In genomic region chr2:191580581-191580980, GRCh38 we compare ENCODE assay signal across 20 cellular contexts.
DNase-seq lines count a peak whose midpoint lies in the region; TF ChIP-seq lines count a peak whose summit lies in the region.
"Had no signal": no experiment of that assay in that cellular context is flagged by ENCODE, and none has a peak within 500 bp of the region (broad histone marks: within the 10 kb centered on the region; RNA-seq: fewer than 3 reads in every experiment).

No MANE protein-coding gene starts in this region.

- H3K4me3 ChIP-seq in A673 (ENCODE audit: low read depth, low read length, poor library complexity, severe bottlenecking) (no peak overlapping the region), GM23248 (no peak overlapping the region), fibroblast of mammary gland (ENCODE audit: control insufficient read depth, low read depth, low read length) (no peak overlapping the region), lower leg skin (ENCODE audit: low read depth, poor library complexity, severe bottlenecking) (no peak overlapping the region), SJCRH30 (no peak overlapping the region)
- H3K4me3 ChIP-seq: BLaER1 treated with 17β-estradiol and CSF1 and Interleukin-3, amounts not matched to agents 10 nM and 100 nM; K562 had no signal

- H3K9me3 ChIP-seq in A673 (ENCODE audit: low read depth, low read length, poor library complexity, severe bottlenecking): no peaks in the 10 kb centered on the region
- no peaks in the 10 kb centered on the region for H3K9me3 ChIP-seq in GM23248 (ENCODE audit: low read depth)
- H3K9me3 ChIP-seq in SJCRH30 (replicated peaks): no peaks in the 10 kb centered on the region
- H3K9me3 ChIP-seq: BLaER1 treated with 17β-estradiol and CSF1 and Interleukin-3, amounts not matched to agents 10 nM and 100 nM had no signal

- H3F3A ChIP-seq in GM23248 (ENCODE audit: insufficient read depth): peaks cover 17% of the 10 kb centered on the region

- WGBS in GM23248 (ENCODE audit: low coverage in 1 of 2, low lambda C conversion rate in 2 of 2, missing lambda C conversion rate in 2 of 2), 2 experiments: 60 to 68% methylated on average over 4 of the region's 4 CpGs
- WGBS in lower leg skin, 2 donors: 90 to 91% methylated on average over 4 of the region's 4 CpGs

- CTCF ChIA-PET in A673 (lab: Charles Lee): no interaction called here

- BruUV-seq in A673 (replicated peaks; lab: Mats Ljungman, UMichigan): no TSS peak

- no peaks in the 10 kb centered on the region for H3K79me2 ChIP-seq in GM23248 (ENCODE audit: insufficient read depth)

- no peaks in the 10 kb centered on the region for H4K20me1 ChIP-seq in GM23248 (ENCODE audit: insufficient read depth)
- H4K20me1 ChIP-seq: BLaER1 treated with 17β-estradiol and CSF1 and Interleukin-3, amounts not matched to agents 10 nM and 100 nM had no signal

- TF ChIP-seq CTCF in A673 (conservative IDR thresholded peaks at IDR 0.05; ENCODE audit: low read depth, low read length) (no peak), fibroblast of mammary gland (conservative IDR thresholded peaks at IDR 0.05; ENCODE audit: control insufficient read depth, insufficient read depth, low read depth, low read length) (no peak), lower leg skin (IDR thresholded peaks at IDR 0.05) (no peak)

- in situ Hi-C loops in GM23248 (cut with MboI): no loop called here

- POLR2A ChIA-PET in A673 (lab: Charles Lee; ENCODE audit: low non-redundant PET): no interaction called here

- no peaks in the 10 kb centered on the region for H3K27me3 ChIP-seq in A673 (replicated peaks; ENCODE audit: insufficient read depth, low read depth, low read length, poor library complexity)
- no peaks in the 10 kb centered on the region for H3K27me3 ChIP-seq in GM23248 (replicated peaks; ENCODE audit: insufficient read depth)
- peaks cover 2% of the 10 kb centered on the region; the same call in 1 of the 2 replicates for H3K27me3 ChIP-seq in SJCRH30
- H3K27me3 ChIP-seq: BLaER1 treated with 17β-estradiol and CSF1 and Interleukin-3, amounts not matched to agents 10 nM and 100 nM had no signal

- no peak overlapping the region for H3K9ac ChIP-seq in GM23248
- H3K9ac ChIP-seq: BLaER1 treated with 17β-estradiol and CSF1 and Interleukin-3, amounts not matched to agents 10 nM and 100 nM had no signal

- no peak overlapping the region for H3K27ac ChIP-seq in A673 (ENCODE audit: low read depth, low read length, poor library complexity, severe bottlenecking)
- H3K27ac ChIP-seq in GM23248: peak overlapping the region; percentile 10; the same call in 1 of the 2 replicates
- H3K27ac ChIP-seq in SJCRH30: no peak overlapping the region
- H3K27ac ChIP-seq: BLaER1 treated with 17β-estradiol and CSF1 and Interleukin-3, amounts not matched to agents 10 nM and 100 nM; RWPE1 had no signal

- peak overlapping the region; percentile 31 for H3K4me2 ChIP-seq in GM23248 (ENCODE audit: unreplicated experiment)
- H3K4me2 ChIP-seq: BLaER1 treated with 17β-estradiol and CSF1 and Interleukin-3, amounts not matched to agents 10 nM and 100 nM had no signal

- no peak for TF ChIP-seq POLR2A in lower leg skin (IDR thresholded peaks at IDR 0.05)

- intact Hi-C loops in A673 (cut with micrococcal nuclease; ENCODE audit: unreplicated experiment) (no loop called here), lower leg skin (cut with DNase I; ENCODE audit: low total_unique reads) (no loop called here)

- H3K36me3 ChIP-seq in A673 (ENCODE audit: insufficient read depth, low read length, poor library complexity, severe bottlenecking) (no peaks in the 10 kb centered on the region), GM23248 (ENCODE audit: low read depth) (no peaks in the 10 kb centered on the region), SJCRH30 (no peaks in the 10 kb centered on the region)
- H3K36me3 ChIP-seq: BLaER1 treated with 17β-estradiol and CSF1 and Interleukin-3, amounts not matched to agents 10 nM and 100 nM had no signal

- DNase-seq in A673 (ENCODE audit: low spot score) (peak; percentile 10), GM23248 (peak; percentile 74), NCI-H69 (lab: John Stamatoyannopoulos, UW) (peak; percentile 8), fibroblast of mammary gland (ENCODE audit: low read depth) (peak; percentile 81), amniotic stem cell (lab: John Stamatoyannopoulos, UW) (no peak), lower leg skin (ENCODE audit: low spot score in 2 of 2) (no peak), mesenteric fat pad (ENCODE audit: low spot score) (no peak), SJCRH30 (no peak)
- DNase-seq: Calu3; CD8-positive, alpha-beta T cell; MV-4-11; NCI-H1436; NCI-H2029 treated with DMSO at 0.1 percent for 48 hours; NCI-H510A; NCI-H82; OCI-M1; SIG-M5 had no signal

- peak overlapping the region; percentile 23; the same call in 1 of the 2 replicates for H2AFZ ChIP-seq in GM23248

- H3K9me2 ChIP-seq in GM23248 (ENCODE audit: insufficient read depth): no peaks in the 10 kb centered on the region

- H3K4me1 ChIP-seq in A673 (ENCODE audit: insufficient read depth, low read length, poor library complexity, severe bottlenecking) (no peaks in the 10 kb centered on the region), GM23248 (ENCODE audit: insufficient read depth) (peaks cover 35% of the 10 kb centered on the region), SJCRH30 (no peaks in the 10 kb centered on the region)
- H3K4me1 ChIP-seq: BLaER1 treated with 17β-estradiol and CSF1 and Interleukin-3, amounts not matched to agents 10 nM and 100 nM had no signal

Comparison
In these comparisons a context has a peak if more than half of its experiments do, and no peak if none do; other contexts are left out.
1. DNase-seq: peak in A673 (single experiment), GM23248 (single experiment), NCI-H69 (single experiment) and fibroblast of mammary gland (single experiment); none in amniotic stem cell (single experiment), lower leg skin (0 of 2), mesenteric fat pad (single experiment) and SJCRH30 (0 of 2).